Comparison of ENCODE assay signal across 13 cellular contexts in the genomic region with DNA sequence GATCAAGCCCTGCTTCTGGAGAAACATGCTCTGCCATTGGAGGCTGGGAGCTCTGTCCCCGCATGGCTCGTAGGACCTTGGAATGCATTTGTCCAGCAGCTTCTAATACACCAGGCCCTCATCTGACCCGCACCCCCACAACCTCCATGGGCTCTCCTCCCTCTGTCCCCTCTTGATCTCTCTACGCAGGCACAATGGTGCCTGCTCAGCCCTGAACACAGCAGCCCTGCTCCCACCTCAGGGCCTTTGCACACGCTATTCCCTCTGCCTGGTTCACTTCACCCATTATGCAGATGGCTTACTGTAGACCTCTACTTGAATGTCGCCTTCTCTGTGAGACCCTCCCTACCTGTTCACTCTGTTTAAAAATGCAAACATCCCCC. TPM values are rescaled to one million over a fixed set of nuclear protein-coding genes. Genes with fewer than 3 reads are reported as not detected.
DNase-seq lines count a peak whose midpoint lies in the region; ATAC-seq, FAIRE-seq and TF ChIP-seq lines count a peak whose summit lies in the region.
"Had no signal": no experiment of that assay in that cellular context is flagged by ENCODE, and none has a peak within 500 bp of the region (broad histone marks: within the 10 kb centered on the region; RNA-seq: fewer than 3 reads in every experiment).

No MANE protein-coding gene starts in this region.

- intact Hi-C loops in activated CD4-positive, alpha-beta T cell treated with anti-CD3 and anti-CD28 coated beads for 36 hours (cut with DNase I, micrococcal nuclease): loop anchor here (1.0 to 10.0 kb wide), 9 partner anchors 60 to 920 kb away; a partner anchor contains a TSS
- intact Hi-C loops in esophagus squamous epithelium (cut with DNase I): no loop called here

- TF ChIP-seq POLR2A in esophagus squamous epithelium (IDR thresholded peaks at IDR 0.05): no peak

- H3K9me3 ChIP-seq in esophagus squamous epithelium: no peaks in the 10 kb centered on the region
- no peaks in the 10 kb centered on the region for H3K9me3 ChIP-seq in small intestine (ENCODE audit: control insufficient read depth, low read depth)

- no peak for FAIRE-seq in small intestine (lab: Jason Lieb, UNC)
- FAIRE-seq: GM12891 had no signal

- H3K9me3 Mint-ChIP-seq in activated CD4-positive, alpha-beta T cell treated with anti-CD3 and anti-CD28 coated beads for 36 hours (ENCODE audit: low read depth): peaks cover 8% of the 10 kb centered on the region
- no peaks in the 10 kb centered on the region for H3K9me3 Mint-ChIP-seq in T-cell

- POLR2A ChIA-PET in activated CD4-positive, alpha-beta T cell treated with anti-CD3 and anti-CD28 coated beads for 36 hours (lab: Charles Lee): interaction anchor here (0.6 to 0.7 kb wide), 2 partner anchors 15 to 276 kb away, joined by 3 read pairs; no protein-coding TSS in a partner anchor
- POLR2A ChIA-PET in T-cell (lab: Charles Lee): no interaction called here

- H3K27ac Mint-ChIP-seq in activated CD4-positive, alpha-beta T cell treated with anti-CD3 and anti-CD28 coated beads for 36 hours: peak overlapping the region; percentile 96
- H3K27ac Mint-ChIP-seq in T-cell: peak overlapping the region in 1 of 2 donors; percentile 65

- H3K4me1 ChIP-seq in esophagus squamous epithelium (peaks cover 8 to 61% (median 33%) of the 10 kb centered on the region in 3 donors), small intestine (ENCODE audit: control insufficient read depth in 2 of 2, insufficient read depth in 1 of 2, low read depth in 1 of 2, low read length in 1 of 2) (peaks cover 0 to 2% of the 10 kb centered on the region in 2 donors)

- peaks cover 13% of the 10 kb centered on the region for H3K36me3 Mint-ChIP-seq in activated CD4-positive, alpha-beta T cell treated with anti-CD3 and anti-CD28 coated beads for 36 hours (ENCODE audit: low read depth)
- H3K36me3 Mint-ChIP-seq in T-cell: no peaks in the 10 kb centered on the region

- TF ChIP-seq CTCF in esophagus squamous epithelium (IDR thresholded peaks at IDR 0.05) (no peak), GM20000 (IDR thresholded peaks at IDR 0.05; ENCODE audit: extremely low read depth, missing control alignments) (no peak)

- H3K27me3 Mint-ChIP-seq in activated CD4-positive, alpha-beta T cell treated with anti-CD3 and anti-CD28 coated beads for 36 hours: peaks cover 2% of the 10 kb centered on the region
- H3K27me3 Mint-ChIP-seq in T-cell: peaks cover 2 to 4% of the 10 kb centered on the region in 2 donors

- peak overlapping the region; percentile 76 for H3K4me3 Mint-ChIP-seq in activated CD4-positive, alpha-beta T cell treated with anti-CD3 and anti-CD28 coated beads for 36 hours
- H3K4me3 Mint-ChIP-seq in T-cell: peak overlapping the region in 2 of 3 donors; percentile 23 to 39

- peak overlapping the region; percentile 40 to 89 (median 82) for H3K27ac ChIP-seq in esophagus squamous epithelium
- peak overlapping the region; percentile 56 to 79 for H3K27ac ChIP-seq in small intestine (ENCODE audit: low read depth in 1 of 2, low read length in 1 of 2)
- H3K27ac ChIP-seq: KMS-11 had no signal

- H3K36me3 ChIP-seq in esophagus squamous epithelium (no peaks in the 10 kb centered on the region), small intestine (ENCODE audit: control insufficient read depth in 2 of 2, insufficient read depth in 2 of 2, low read length in 2 of 2) (no peaks in the 10 kb centered on the region)

- H3K4me3 ChIP-seq in esophagus squamous epithelium (no peak overlapping the region), small intestine (ENCODE audit: low read depth in 1 of 2, low read length in 2 of 2) (no peak overlapping the region)

- 89 to 94% methylated on average over 4 to 5 of the region's 6 CpGs for WGBS in esophagus squamous epithelium, 2 donors
- WGBS in small intestine, 3 donors: 86 to 99% (median 91%) methylated on average over 5 to 6 of the region's 6 CpGs

- ATAC-seq in activated CD4-positive, alpha-beta T cell treated with anti-CD3 and anti-CD28 coated beads for 36 hours: no peak
- no peak for ATAC-seq in T-cell (replicated peaks in 1 of 4)
- no peak for ATAC-seq in left lobe of liver
- ATAC-seq: HCT116 had no signal

- DNase-seq in activated CD4-positive, alpha-beta T cell treated with anti-CD3 and anti-CD28 coated beads for 36 hours: peak; percentile 38
- no peak for DNase-seq in activated CD4-positive, alpha-beta T cell treated with anti-CD3 and anti-CD28 coated beads for 4 hours
- DNase-seq in T-cell (no peak), esophagus squamous epithelium (lab: John Stamatoyannopoulos, UW) (no peak), small intestine (no peak), iPS-NIHi7 (ENCODE audit: extremely low spot score) (no peak), GM20000 (ENCODE audit: low spot score) (no peak), left lobe of liver (ENCODE audit: low spot score) (no peak)
- DNase-seq: anterior cingulate cortex, RPMI8226 had no signal

- H3K4me1 Mint-ChIP-seq in activated CD4-positive, alpha-beta T cell treated with anti-CD3 and anti-CD28 coated beads for 36 hours: peaks cover 72% of the 10 kb centered on the region
- H3K4me1 Mint-ChIP-seq in T-cell: peaks cover 25 to 69% (median 43%) of the 10 kb centered on the region in 3 donors

- H3K27me3 ChIP-seq in esophagus squamous epithelium: no peaks in the 10 kb centered on the region
- no peaks in the 10 kb centered on the region for H3K27me3 ChIP-seq in small intestine (ENCODE audit: control insufficient read depth in 2 of 2, insufficient read depth in 2 of 2, low read length in 2 of 2)

- CTCF ChIA-PET in activated CD4-positive, alpha-beta T cell treated with anti-CD3 and anti-CD28 coated beads for 36 hours (lab: Charles Lee): interaction anchor here (0.7 to 1.7 kb wide), 2 partner anchors 53 to 1352 kb away, joined by 3 to 6 read pairs; no protein-coding TSS in a partner anchor
- CTCF ChIA-PET in T-cell (lab: Charles Lee): interaction anchor here (0.5 to 0.9 kb wide), 2 partner anchors 15 to 476 kb away, joined by 3 to 6 read pairs; no protein-coding TSS in a partner anchor

RNA-seq across cellular contexts. Expression of a gene that starts 27.0 kb away (rescaled TPM):
- total RNA-seq in activated CD4-positive, alpha-beta T cell treated with anti-CD3 and anti-CD28 coated beads for 36 hours: under 1 TPM; 0.21 to 0.43 TPM
- total RNA-seq in T-cell (under 1 TPM in 3 of 5 donors, not detected in 2; 0.22 to 0.46 (median 0.23) TPM), esophagus squamous epithelium (10 to 100 TPM in 2 of 4 donors, 1 to 10 TPM in 2; 1.6 to 34.1 (median 8.6) TPM), left lobe of liver (20.3 TPM)
- 10 to 100 TPM in 1 of 3 donors, under 1 TPM in 2; 0.22 to 15.1 (median 0.54) TPM for polyA plus RNA-seq in small intestine
